1 cellular context compared by ENCODE assay signal in genomic region chr2:84459028-84459943, GRCh38.
TF ChIP-seq lines count a peak whose summit lies in the region.

Gene SUCLG1, minus strand, starts transcription at chr2:84459280. Its CDS starts 11 bp downstream, at chr2:84459269.

TF ChIP-seq in HEK293, 187 proteins besides CTCF, POLR2A, EP300 and RAD21 (continued from another document and continues in another):
- TF ChIP-seq ZNF221 (tag by site-specific recombination; IDR thresholded peaks at IDR 0.05; ENCODE audit: borderline replicate concordance) = no peak
- no peak for TF ChIP-seq REST (tag by site-specific recombination; IDR thresholded peaks at IDR 0.05)
- no peak for TF ChIP-seq ZNF48 (tag by site-specific recombination; IDR thresholded peaks at IDR 0.05)
- TF ChIP-seq ZNF302 (tag by site-specific recombination; IDR thresholded peaks at IDR 0.05; ENCODE audit: low read depth) = no peak
- TF ChIP-seq ZNF341 (tag by site-specific recombination; IDR thresholded peaks at IDR 0.05; ENCODE audit: low read depth) = peak; percentile 91
- no peak for TF ChIP-seq ZNF488 (tag by site-specific recombination; IDR thresholded peaks at IDR 0.05)
- TF ChIP-seq ZSCAN5A (tag by site-specific recombination; IDR thresholded peaks at IDR 0.05) = no peak
- no peak for TF ChIP-seq ZNF548 (tag by site-specific recombination; IDR thresholded peaks at IDR 0.05)
- no peak for TF ChIP-seq ZNF518A (tag by site-specific recombination; conservative IDR thresholded peaks at IDR 0.05; ENCODE audit: low read depth)
- no peak; the same call in 1 of the 2 replicates for TF ChIP-seq OVOL3 (tag by site-specific recombination; IDR thresholded peaks at IDR 0.05)
- TF ChIP-seq ZBTB21 (tag by site-specific recombination; IDR thresholded peaks at IDR 0.05) = 0 out of 2 replicates have a peak, but pooled peaks have one; percentile 19
- peak; percentile 49; the same call in 1 of the 2 replicates for TF ChIP-seq ZBTB44 (tag by site-specific recombination; IDR thresholded peaks at IDR 0.05)
- TF ChIP-seq BCL11B (tag by site-specific recombination; IDR thresholded peaks at IDR 0.05; ENCODE audit: low read depth) = 0 out of 2 replicates have a peak, but pooled peaks have one; percentile 22
- no peak for TF ChIP-seq REPIN1 (tag by site-specific recombination; IDR thresholded peaks at IDR 0.05; ENCODE audit: low read depth)
- TF ChIP-seq ZNF416 (tag by site-specific recombination; IDR thresholded peaks at IDR 0.05) = no peak
- peak; percentile 83 for TF ChIP-seq SP3 (tag by site-specific recombination; IDR thresholded peaks at IDR 0.05)
- TF ChIP-seq ZNF449 (tag by site-specific recombination; IDR thresholded peaks at IDR 0.05) = no peak
- TF ChIP-seq ZNF292 (tag by site-specific recombination; IDR thresholded peaks at IDR 0.05; ENCODE audit: borderline replicate concordance, low read depth) = no peak
- TF ChIP-seq ZFP37 (tag by site-specific recombination; IDR thresholded peaks at IDR 0.05) = no peak
- no peak for TF ChIP-seq ZNF571 (tag by site-specific recombination; IDR thresholded peaks at IDR 0.05)
- TF ChIP-seq ZNF670 (tag by site-specific recombination; IDR thresholded peaks at IDR 0.05; ENCODE audit: low read depth) = no peak
- no peak for TF ChIP-seq WT1 (tag by site-specific recombination; IDR thresholded peaks at IDR 0.05)
- no peak for TF ChIP-seq MYNN (tag by site-specific recombination; IDR thresholded peaks at IDR 0.05; ENCODE audit: borderline replicate concordance)
- TF ChIP-seq SETDB1 (IDR thresholded peaks at IDR 0.05; ENCODE audit: insufficient read length, low read length) = no peak
- no peak for TF ChIP-seq ATF2 (tag by site-specific recombination; IDR thresholded peaks at IDR 0.05; ENCODE audit: low read depth)
- TF ChIP-seq ZBTB7A (tag by site-specific recombination; IDR thresholded peaks at IDR 0.05; ENCODE audit: low read depth) = no peak
- no peak for TF ChIP-seq ZNF280D (tag by site-specific recombination; IDR thresholded peaks at IDR 0.05)
- no peak for TF ChIP-seq ZNF148 (tag by site-specific recombination; IDR thresholded peaks at IDR 0.05; ENCODE audit: borderline replicate concordance)
- TF ChIP-seq GLI2 (tag by site-specific recombination; IDR thresholded peaks at IDR 0.05; ENCODE audit: borderline replicate concordance, low read depth) = no peak
- TF ChIP-seq ZEB2 (tag by site-specific recombination; IDR thresholded peaks at IDR 0.05) = 0 out of 2 replicates have a peak, but pooled peaks have one; percentile 44
- peak; percentile 97 for TF ChIP-seq ZXDB (tag by site-specific recombination; IDR thresholded peaks at IDR 0.05)
- peak; percentile 64 for TF ChIP-seq ZNF629 (tag by site-specific recombination; IDR thresholded peaks at IDR 0.05)
- no peak for TF ChIP-seq ZNF37A (tag by site-specific recombination; IDR thresholded peaks at IDR 0.05)
